8 cellular contexts compared by ENCODE assay signal in genomic region chr3:3178498-3179328, GRCh38. TPM values are rescaled to one million over a fixed set of nuclear protein-coding genes. Genes with fewer than 3 reads are reported as not detected.
A peak's percentile ranks its signal among the peaks of the same experiment; 100 is the strongest.
DNase-seq lines count a peak whose midpoint lies in the region; ATAC-seq, FAIRE-seq and TF ChIP-seq lines count a peak whose summit lies in the region.

No MANE protein-coding gene starts in this region.

- H3K4me3 ChIP-seq in GM06990 (replicated peaks; ENCODE audit: low read depth, low read length) (peak overlapping the region; percentile 92), K562 (peak overlapping the region; percentile 80)

- no peaks in the 10 kb centered on the region for H3K9me3 Mint-ChIP-seq in mesothelial cell of epicardium

- no peak for TF ChIP-seq RAD21 in K562 (CRISPR knock-in tag; conservative IDR thresholded peaks at IDR 0.05 in 1 of 2, IDR thresholded peaks at IDR 0.05 in 1 of 2)

- TF ChIP-seq CTCF in GM06990 (IDR thresholded peaks at IDR 0.05; ENCODE audit: insufficient read depth, low read length, poor library complexity, severe bottlenecking) (no peak), K562 (IDR thresholded peaks at IDR 0.05 in 2 of 3, conservative IDR thresholded peaks at IDR 0.05 in 1 of 3; ENCODE audit: insufficient read depth in 2 of 3, low read depth in 1 of 3, low read length in 3 of 3) (no peak), mesothelial cell of epicardium (IDR thresholded peaks at IDR 0.05; ENCODE audit: unreplicated experiment) (no peak)

- H3K27ac Mint-ChIP-seq in mesothelial cell of epicardium, result peak overlapping the region; percentile 82

- peak overlapping the region; percentile 99 for H2AFZ ChIP-seq in K562 (ENCODE audit: low read depth, low read length)

- TSS peak; percentile 56 for BruUV-seq in K562 (replicated peaks; lab: Mats Ljungman, UMichigan)

- intact Hi-C loops in K562 (cut with micrococcal nuclease), result loop anchor here (10.0 kb wide), 1 partner anchor 144 kb away; no protein-coding TSS in a partner anchor

- H3K36me3 ChIP-seq in GM06990 (ENCODE audit: control insufficient read depth, insufficient read depth, low read length) (peaks cover under 1% of the 10 kb centered on the region; the same call in 1 of the 2 replicates), K562 (ENCODE audit: control insufficient read depth, insufficient read depth, low read length) (peaks cover 19% of the 10 kb centered on the region; the same call in 2 of the 3 replicates)

- CTCF ChIA-PET in K562 (lab: Yijun Ruan, JAX; ENCODE audit: low intra/inter-chr PET ratio), result interaction anchor here (0.7 kb wide), 1 partner anchor 1132 kb away, joined by 3 read pairs; no protein-coding TSS in a partner anchor

- peak; percentile 15 for FAIRE-seq in K562 (lab: Jason Lieb, UNC)

- peaks cover 40% of the 10 kb centered on the region for H3K79me2 ChIP-seq in K562 (ENCODE audit: control insufficient read depth, insufficient read depth, low read length)

- TF ChIP-seq POLR2A in K562 (conservative IDR thresholded peaks at IDR 0.05), result no peak

- H4K20me1 ChIP-seq in K562 (replicated peaks; ENCODE audit: control insufficient read depth, insufficient read depth, low read length), result no peaks in the 10 kb centered on the region; the same call in 1 of the 2 replicates

- H3K4me3 Mint-ChIP-seq in mesothelial cell of epicardium, result peak overlapping the region; percentile 90

- ATAC-seq in HG03159 (IDR thresholded peaks at IDR 0.05; ENCODE audit: unreplicated experiment), result peak; percentile 11
- ATAC-seq in K562, result peak; percentile 7
- ATAC-seq in HG02623 (IDR thresholded peaks at IDR 0.05; ENCODE audit: unreplicated experiment), result no peak
- ATAC-seq in GM19467 (IDR thresholded peaks at IDR 0.05; ENCODE audit: unreplicated experiment), result no peak

- TF ChIP-seq EP300 in K562 (IDR thresholded peaks at IDR 0.05; ENCODE audit: low read length), result no peak

- peaks cover 8% of the 10 kb centered on the region for H3K36me3 Mint-ChIP-seq in mesothelial cell of epicardium

- H3K9me1 ChIP-seq in K562 (ENCODE audit: control insufficient read depth, insufficient read depth, low read length), result no peaks in the 10 kb centered on the region

- peaks cover 4 to 18% of the 10 kb centered on the region in 2 experiments; a peak in 3 of 5 replicates for H3K4me1 ChIP-seq in K562 (replicated peaks in 1 of 2; ENCODE audit: control insufficient read depth in 2 of 2, insufficient read depth in 2 of 2, low read length in 2 of 2)

- in situ Hi-C loops in K562 (cut with MboI), result no loop called here

- H3K27me3 Mint-ChIP-seq in mesothelial cell of epicardium (ENCODE audit: low read depth), result peaks cover 11% of the 10 kb centered on the region

- H3K4me1 Mint-ChIP-seq in mesothelial cell of epicardium, result peaks cover 17% of the 10 kb centered on the region

- H3K27me3 ChIP-seq in GM06990 (replicated peaks; ENCODE audit: control insufficient read depth, insufficient read depth, low read length) (no peaks in the 10 kb centered on the region), K562 (ENCODE audit: control insufficient read depth in 2 of 2, insufficient read depth in 2 of 2, low read length in 2 of 2) (no peaks in the 10 kb centered on the region; a peak in 1 of 5 replicates)

- DNase-seq in GM06990 (ENCODE audit: extremely low read depth, insufficient read length) (no peak), K562 (ENCODE audit: extremely low read depth in 1 of 4, low spot score in 3 of 4) (peak in 1 of 4 experiments; percentile 27), mesothelial cell of epicardium (ENCODE audit: low spot score in 2 of 2, unreplicated experiment in 2 of 2) (no peak), NCI-H1105 treated with DMSO at 0.1 percent for 48 hours (lab: John Stamatoyannopoulos, UW) (no peak), UCSD-AML1 (lab: John Stamatoyannopoulos, UW; ENCODE audit: unreplicated experiment) (no peak)

- peak overlapping the region; percentile 79 for H3K27ac ChIP-seq in K562 (ENCODE audit: extremely low read depth, low read depth, low read length)

- POLR2A ChIA-PET in K562 (lab: Yijun Ruan, JAX), result interaction anchor here (0.6 to 1.3 kb wide), 7 partner anchors 9 to 1123 kb away, joined by 3 to 5 read pairs (median 3); no protein-coding TSS in a partner anchor

- peak overlapping the region; percentile 84 to 99 for H3K9ac ChIP-seq in K562 (ENCODE audit: insufficient read depth in 1 of 2, low read depth in 2 of 2, low read length in 2 of 2)

- H3K4me2 ChIP-seq in K562 (ENCODE audit: insufficient read depth, low read length), result peak overlapping the region; percentile 96

- H3K9me3 ChIP-seq in K562 (replicated peaks; ENCODE audit: control insufficient read depth, insufficient read depth, low read depth, low read length), result no peaks in the 10 kb centered on the region

- 2% methylated on average over 16 of the region's 16 CpGs for WGBS in K562 (ENCODE audit: insufficient coverage, low coverage, missing lambda C conversion rate)

TF ChIP-seq in K562, 482 proteins besides CTCF, POLR2A, EP300 and RAD21 (continues in another document):
- TF ChIP-seq ZNF644 (tag; IDR thresholded peaks at IDR 0.05; ENCODE audit: low read depth) (0 out of 2 replicates have a peak, but pooled peaks have one; percentile 1), RCOR1 (IDR thresholded peaks at IDR 0.05; ENCODE audit: borderline replicate concordance in 1 of 2, low read depth in 2 of 2, low read length in 2 of 2) (0 out of 4 replicates have a peak, but pooled peaks of 1 of the 2 experiments have one; percentile 2), CEBPB (tag; IDR thresholded peaks at IDR 0.05) (peak; percentile 51), PBX2 (CRISPR knock-in tag; IDR thresholded peaks at IDR 0.05; ENCODE audit: low read depth) (no peak), PBX2 (tag; conservative IDR thresholded peaks at IDR 0.05; ENCODE audit: low read depth) (peak; percentile 53; the same call in 1 of the 2 replicates)

RNA-seq across cellular contexts. Expression of gene CRBN, which starts 0.8 kb away (rescaled TPM):
- total RNA-seq in K562 (2011; cell fraction: chromatin; rRNA removed; ENCODE audit: low replicate concordance), result 48.7 and 125 TPM in 2 replicates
- 26.8 and 34.5 TPM in 2 replicates for total RNA-seq in K562 (2011; cell fraction: nucleolus; rRNA removed)
- 43.4 and 64.5 TPM in 2 replicates for total RNA-seq in K562 (2011; cell fraction: nucleoplasm; rRNA removed)
- total RNA-seq in K562 (2014; rRNA removed) (32.0 and 40.8 TPM in 2 replicates), K562 (2014; rRNA removed; fragmentation: Illumina TruSeq; extraction: Trizol) (73.4 and 88.6 TPM in 2 replicates), K562 (2015; rRNA removed; fragmentation: Illumina TruSeq; extraction: Trizol) (46.5 and 57.4 TPM in 2 replicates), K562 (2021) (44.5 and 47.9 TPM in 2 replicates), mesothelial cell of epicardium (44.4 to 46.0 TPM (median 44.5 TPM) in 3 replicates)
- polyA plus RNA-seq in K562 (2011; rRNA removed) (67.7 and 84.0 TPM in 2 replicates), K562 (2014; fragmentation: Illumina TruSeq; extraction: Trizol) (44.2 and 48.3 TPM in 2 replicates), K562 (2014; fragmentation: Nextera tagmentation; extraction: Ambion mirVana) (100 to 1,000 TPM; 271 to 331 TPM), K562 (2014; rRNA removed) (47.1 and 54.1 TPM in 2 replicates)
- 18.6 and 37.9 TPM in 2 replicates for polyA plus RNA-seq in K562 (2011; cell fraction: cytosol; rRNA removed)
- polyA plus RNA-seq in K562 (2011; cell fraction: nucleus; rRNA removed), result 36.1 and 58.0 TPM in 2 replicates
- polyA plus RNA-seq in K562 (2012), result 39.7 and 46.8 TPM in 2 replicates
- 92.3 and 99.7 TPM in 2 replicates for polyA minus RNA-seq in K562 (2011; rRNA and poly(A)+ RNA removed)
- polyA minus RNA-seq in K562 (2011; cell fraction: cytosol; rRNA and poly(A)+ RNA removed), result 27.1 and 49.5 TPM in 2 replicates
- polyA minus RNA-seq in K562 (2011; cell fraction: nucleus; rRNA and poly(A)+ RNA removed), result 64.0 and 118 TPM in 2 replicates

RNA-seq across cellular contexts. Expression of gene TRNT1, which starts 52.0 kb away (rescaled TPM):
- 87.5 and 204 TPM in 2 replicates for total RNA-seq in K562 (2011; cell fraction: chromatin; rRNA removed; ENCODE audit: low replicate concordance)
- 66.0 and 72.5 TPM in 2 replicates for total RNA-seq in K562 (2011; cell fraction: nucleolus; rRNA removed)
- 99.0 and 133 TPM in 2 replicates for total RNA-seq in K562 (2011; cell fraction: nucleoplasm; rRNA removed)
- total RNA-seq in K562 (2014; rRNA removed) (51.9 and 56.7 TPM in 2 replicates), K562 (2014; rRNA removed; fragmentation: Illumina TruSeq; extraction: Trizol) (47.2 and 52.8 TPM in 2 replicates), K562 (2015; rRNA removed; fragmentation: Illumina TruSeq; extraction: Trizol) (45.5 and 47.4 TPM in 2 replicates), K562 (2021) (41.1 and 45.2 TPM in 2 replicates), mesothelial cell of epicardium (30.6 to 34.4 TPM (median 34.0 TPM) in 3 replicates)
- polyA plus RNA-seq in K562 (2011; rRNA removed) (30.0 and 38.1 TPM in 2 replicates), K562 (2014; fragmentation: Illumina TruSeq; extraction: Trizol) (33.3 and 39.8 TPM in 2 replicates), K562 (2014; fragmentation: Nextera tagmentation; extraction: Ambion mirVana) (10 to 100 TPM; 58.1 to 58.2 TPM), K562 (2014; rRNA removed) (49.3 and 53.6 TPM in 2 replicates)
- 5.8 and 8.1 TPM in 2 replicates for polyA plus RNA-seq in K562 (2011; cell fraction: cytosol; rRNA removed)
- polyA plus RNA-seq in K562 (2011; cell fraction: nucleus; rRNA removed), result 47.1 and 48.8 TPM in 2 replicates
- 24.9 and 33.0 TPM in 2 replicates for polyA plus RNA-seq in K562 (2012)
- 51.5 and 52.6 TPM in 2 replicates for polyA minus RNA-seq in K562 (2011; rRNA and poly(A)+ RNA removed)
- polyA minus RNA-seq in K562 (2011; cell fraction: cytosol; rRNA and poly(A)+ RNA removed), result 10.5 and 18.2 TPM in 2 replicates
- polyA minus RNA-seq in K562 (2011; cell fraction: nucleus; rRNA and poly(A)+ RNA removed), result 67.2 and 68.6 TPM in 2 replicates

Comparison
In these comparisons a context has a peak if more than half of its experiments do, and no peak if none do; other contexts are left out.
1. ATAC-seq: peak in HG03159 (single experiment) and K562 (single experiment); none in HG02623 (single experiment) and GM19467 (single experiment).